In genomic region chr14:31968107-31968810, GRCh38 we compare ENCODE assay signal across 13 cellular contexts.
DNase-seq lines count a peak whose midpoint lies in the region; ATAC-seq and TF ChIP-seq lines count a peak whose summit lies in the region.
"Had no signal": no experiment of that assay in that cellular context is flagged by ENCODE, and none has a peak within 500 bp of the region (broad histone marks: within the 10 kb centered on the region; RNA-seq: fewer than 3 reads in every experiment).

No MANE protein-coding gene starts in this region.

- H3K9me3 ChIP-seq in smooth muscle cell (replicated peaks; ENCODE audit: low read depth), result no peaks in the 10 kb centered on the region
- H3K9me3 ChIP-seq: upper lobe of left lung had no signal

- H3K4me2 ChIP-seq in smooth muscle cell, result peak overlapping the region; percentile 30

- no peak for TF ChIP-seq CTCF in smooth muscle cell (IDR thresholded peaks at IDR 0.05; ENCODE audit: borderline replicate concordance, insufficient read depth, poor library complexity, severe bottlenecking)

- H3K4me3 ChIP-seq in smooth muscle cell, result no peak overlapping the region
- H3K4me3 ChIP-seq: upper lobe of left lung had no signal

- ATAC-seq in HG03469 (IDR thresholded peaks at IDR 0.05; ENCODE audit: unreplicated experiment) (peak; percentile 57), GM21825 (IDR thresholded peaks at IDR 0.05; ENCODE audit: unreplicated experiment) (no peak)

- peak; percentile 12 for DNase-seq in NOMO-1 treated with DMSO at 0.1 percent for 48 hours (lab: John Stamatoyannopoulos, UW; ENCODE audit: unreplicated experiment)
- DNase-seq in NOMO-1 treated with dmso at 0.1 percent for 144 hours (lab: John Stamatoyannopoulos, UW; ENCODE audit: unreplicated experiment), result no peak
- peak; percentile 41 for DNase-seq in cerebellar cortex (ENCODE audit: low spot score)
- no peak for DNase-seq in smooth muscle cell (lab: John Stamatoyannopoulos, UW; ENCODE audit: unreplicated experiment)
- no peak for DNase-seq in stimulated activated CD4-positive, alpha-beta T cell treated with anti-CD3 and anti-CD28 coated beads, Interleukin-15, amount 100 ng/mL, for 24 hours
- no peak for DNase-seq in activated effector memory CD4-positive, alpha-beta T cell treated with anti-CD3 and anti-CD28 coated beads, Interleukin-2, amount 50 U/mL, for 16 hours
- DNase-seq: activated effector memory CD4-positive, alpha-beta T cell treated with Interleukin-2 at 50 U/mL for 16 hours; effector CD8-positive, alpha-beta T cell; EL; NCI-H1092; upper lobe of left lung had no signal

- no peaks in the 10 kb centered on the region for H4K20me1 ChIP-seq in smooth muscle cell (ENCODE audit: low read depth)

- H3K4me1 ChIP-seq in smooth muscle cell (ENCODE audit: low read depth), result peaks cover 4% of the 10 kb centered on the region

- no peak overlapping the region for H2AFZ ChIP-seq in smooth muscle cell (ENCODE audit: low read depth)

- H3K36me3 ChIP-seq in smooth muscle cell (ENCODE audit: low read depth), result no peaks in the 10 kb centered on the region
- H3K36me3 ChIP-seq: upper lobe of left lung had no signal

- peak overlapping the region; percentile 78 for H3K27ac ChIP-seq in smooth muscle cell (ENCODE audit: low read depth)

- no peaks in the 10 kb centered on the region for H3K79me2 ChIP-seq in smooth muscle cell (ENCODE audit: low read depth)

- no peaks in the 10 kb centered on the region for H3K27me3 ChIP-seq in smooth muscle cell (ENCODE audit: low read depth)
- H3K27me3 ChIP-seq: upper lobe of left lung had no signal

- whole genome bisulfite sequencing in smooth muscle cell (ENCODE audit: low lambda C conversion rate), result 35% methylated on average over 4 of the region's 4 CpGs

- peak overlapping the region; percentile 11 for H3K9ac ChIP-seq in smooth muscle cell (ENCODE audit: low read depth)

- peaks cover 14% of the 10 kb centered on the region for H3F3A ChIP-seq in smooth muscle cell (ENCODE audit: low read depth)

Comparison
In these comparisons a context has a peak if more than half of its experiments do, and no peak if none do; other contexts are left out.
1. DNase-seq: peak in NOMO-1 treated with DMSO at 0.1 percent for 48 hours (single experiment) and cerebellar cortex (single experiment); none in NOMO-1 treated with dmso at 0.1 percent for 144 hours (single experiment), smooth muscle cell (single experiment), stimulated activated CD4-positive, alpha-beta T cell treated with anti-CD3 and anti-CD28 coated beads, Interleukin-15, amount 100 ng/mL, for 24 hours (single experiment) and activated effector memory CD4-positive, alpha-beta T cell treated with anti-CD3 and anti-CD28 coated beads, Interleukin-2, amount 50 U/mL, for 16 hours (single experiment).